Comparison of ENCODE assay signal across 8 cellular contexts in the genomic region with DNA sequence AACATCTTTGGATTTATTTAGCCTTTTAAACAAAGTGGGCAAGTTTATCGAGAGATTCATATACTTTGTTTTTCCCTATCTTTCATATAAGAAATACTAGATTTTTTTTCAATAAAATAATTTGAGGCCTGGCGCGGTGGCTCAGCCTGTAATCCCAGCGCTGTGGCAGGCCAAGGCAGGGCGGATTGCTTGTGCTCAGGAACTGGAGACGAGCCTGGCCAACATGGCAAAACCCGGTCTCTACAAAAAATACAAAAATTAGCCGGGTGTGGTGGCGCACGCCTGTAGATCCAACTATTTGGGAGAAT. TPM values are rescaled to one million over a fixed set of nuclear protein-coding genes. Genes with fewer than 3 reads are reported as not detected.
DNase-seq lines count a peak whose midpoint lies in the region; ATAC-seq and TF ChIP-seq lines count a peak whose summit lies in the region.

No MANE protein-coding gene starts in this region.

- POLR2A ChIA-PET in activated CD4-positive, alpha-beta T cell treated with anti-CD3 and anti-CD28 coated beads for 36 hours (lab: Charles Lee), result interaction anchor here (0.9 kb wide), 1 partner anchor 218 kb away, joined by 3 read pairs; the partner anchor contains the start of genes SASS6 and TRMT13

- no peaks in the 10 kb centered on the region for H3K36me3 ChIP-seq in suprapubic skin

- no peak for TF ChIP-seq EP300 in suprapubic skin (IDR thresholded peaks at IDR 0.05)

- H3K27me3 ChIP-seq in layer of hippocampus (ENCODE audit: control insufficient read depth, insufficient read depth, low read length) (no peaks in the 10 kb centered on the region), suprapubic skin (no peaks in the 10 kb centered on the region)

- TF ChIP-seq CTCF in suprapubic skin (IDR thresholded peaks at IDR 0.05), result no peak

- H3K4me3 Mint-ChIP-seq in activated CD4-positive, alpha-beta T cell treated with anti-CD3 and anti-CD28 coated beads for 36 hours, result peak overlapping the region; percentile 97
- peak overlapping the region; percentile 97 for H3K4me3 Mint-ChIP-seq in activated naive CD8-positive, alpha-beta T cell treated with anti-CD3 and anti-CD28 coated beads, Interleukin-2, amount 50 U/mL, for 24 hours

- DNase-seq in activated CD4-positive, alpha-beta T cell treated with anti-CD3 and anti-CD28 coated beads for 36 hours, result no peak
- no peak for DNase-seq in activated CD4-positive, alpha-beta T cell treated with anti-CD3 and anti-CD28 coated beads, Interleukin-2, amount 50 U/mL, for 1 hour
- no peak for DNase-seq in activated naive CD8-positive, alpha-beta T cell treated with anti-CD3 and anti-CD28 coated beads, Interleukin-2, amount 50 U/mL, for 24 hours
- DNase-seq in suprapubic skin (ENCODE audit: low spot score in 2 of 2) (no peak), NCI-H2196 treated with DMSO at 0.1 percent for 48 hours (lab: John Stamatoyannopoulos, UW; ENCODE audit: unreplicated experiment) (no peak), nucleus accumbens (lab: John Stamatoyannopoulos, UW) (no peak)

- WGBS in suprapubic skin, result 61% methylated on average over 10 of the region's 10 CpGs

- intact Hi-C loops in activated CD4-positive, alpha-beta T cell treated with anti-CD3 and anti-CD28 coated beads for 36 hours (cut with DNase I, micrococcal nuclease), result loop anchor here (1.0 to 10.0 kb wide), 11 partner anchors 50 to 887 kb away; partner anchors contain the start of genes DBT (in 2 of the 2), EXTL2 (in 2 of the 2), RTCA (in 2 of the 2) and S1PR1 (in 1 of the 2)

- H3K9me3 Mint-ChIP-seq in activated CD4-positive, alpha-beta T cell treated with anti-CD3 and anti-CD28 coated beads for 36 hours (ENCODE audit: low read depth), result no peaks in the 10 kb centered on the region
- no peaks in the 10 kb centered on the region for H3K9me3 Mint-ChIP-seq in activated naive CD8-positive, alpha-beta T cell treated with anti-CD3 and anti-CD28 coated beads, Interleukin-2, amount 50 U/mL, for 24 hours

- peak overlapping the region; percentile 84 for H3K27ac ChIP-seq in layer of hippocampus (ENCODE audit: low read depth, low read length)
- peak overlapping the region; percentile 92 for H3K27ac ChIP-seq in suprapubic skin

- peak overlapping the region; percentile 99 for H3K4me3 ChIP-seq in suprapubic skin

- peaks cover 24% of the 10 kb centered on the region for H3K4me1 ChIP-seq in suprapubic skin

- TF ChIP-seq POLR2A in suprapubic skin (IDR thresholded peaks at IDR 0.05), result no peak

- H3K27ac Mint-ChIP-seq in activated CD4-positive, alpha-beta T cell treated with anti-CD3 and anti-CD28 coated beads for 36 hours, result peak overlapping the region; percentile 97
- H3K27ac Mint-ChIP-seq in activated naive CD8-positive, alpha-beta T cell treated with anti-CD3 and anti-CD28 coated beads, Interleukin-2, amount 50 U/mL, for 24 hours, result peak overlapping the region; percentile 99

- H3K27me3 Mint-ChIP-seq in activated CD4-positive, alpha-beta T cell treated with anti-CD3 and anti-CD28 coated beads for 36 hours, result no peaks in the 10 kb centered on the region
- no peaks in the 10 kb centered on the region for H3K27me3 Mint-ChIP-seq in activated naive CD8-positive, alpha-beta T cell treated with anti-CD3 and anti-CD28 coated beads, Interleukin-2, amount 50 U/mL, for 24 hours

- H3K36me3 Mint-ChIP-seq in activated CD4-positive, alpha-beta T cell treated with anti-CD3 and anti-CD28 coated beads for 36 hours (ENCODE audit: low read depth), result peaks cover 15% of the 10 kb centered on the region
- H3K36me3 Mint-ChIP-seq in activated naive CD8-positive, alpha-beta T cell treated with anti-CD3 and anti-CD28 coated beads, Interleukin-2, amount 50 U/mL, for 24 hours (ENCODE audit: low read depth), result peaks cover 4% of the 10 kb centered on the region

- no peaks in the 10 kb centered on the region for H3K9me3 ChIP-seq in suprapubic skin

- ATAC-seq in activated CD4-positive, alpha-beta T cell treated with anti-CD3 and anti-CD28 coated beads for 36 hours, result no peak
- ATAC-seq in activated naive CD8-positive, alpha-beta T cell treated with anti-CD3 and anti-CD28 coated beads, Interleukin-2, amount 50 U/mL, for 24 hours, result no peak
- ATAC-seq in GM18511 (IDR thresholded peaks at IDR 0.05; ENCODE audit: unreplicated experiment), result no peak

- H3K4me1 Mint-ChIP-seq in activated CD4-positive, alpha-beta T cell treated with anti-CD3 and anti-CD28 coated beads for 36 hours, result peaks cover 20% of the 10 kb centered on the region
- peaks cover 31% of the 10 kb centered on the region for H3K4me1 Mint-ChIP-seq in activated naive CD8-positive, alpha-beta T cell treated with anti-CD3 and anti-CD28 coated beads, Interleukin-2, amount 50 U/mL, for 24 hours

- CTCF ChIA-PET in activated CD4-positive, alpha-beta T cell treated with anti-CD3 and anti-CD28 coated beads for 36 hours (lab: Charles Lee), result interaction anchor here (5.1 kb wide), 1 partner anchor 104 kb away, joined by 44 read pairs; no protein-coding TSS in a partner anchor

RNA-seq across cellular contexts. Expression of gene CDC14A, which starts 1.6 kb away (rescaled TPM):
- total RNA-seq in activated CD4-positive, alpha-beta T cell treated with anti-CD3 and anti-CD28 coated beads for 36 hours, result 10 to 100 TPM; 12.2 to 13.6 TPM
- 10 to 100 TPM in 3 of 4 donors, 1 to 10 TPM in 1; 9.9 to 22.8 (median 17.5) TPM for total RNA-seq in suprapubic skin
